In genomic region chr12:513446-513845, GRCh38 we compare ENCODE assay signal across 26 cellular contexts.
"Had no signal": no experiment of that assay in that cellular context is flagged by ENCODE, and none has a peak within 500 bp of the region (broad histone marks: within the 10 kb centered on the region; RNA-seq: fewer than 3 reads in every experiment).

No MANE protein-coding gene starts in this region.

- H3K9ac ChIP-seq: SK-N-SH had no signal

- H3K4me2 ChIP-seq: SK-N-SH had no signal

- H3K27ac ChIP-seq: cardiac muscle cell, coronary artery, dorsolateral prefrontal cortex, ovary, psoas muscle, tibial nerve, WERI-Rb-1 had no signal

- H3K9me3 ChIP-seq: ovary, psoas muscle, SK-N-SH, tibial nerve had no signal

- H3K36me3 ChIP-seq: cardiac muscle cell, ovary, tibial nerve, WERI-Rb-1 had no signal

- H3K27me3 ChIP-seq: cardiac muscle cell, dorsolateral prefrontal cortex, ovary, tibial nerve had no signal

- DNase-seq: activated CD4-positive, alpha-beta memory T cell treated with anti-CD3 and anti-CD28 coated beads, Interleukin-2, amount 10 ng/mL, durations not matched to agents 7 days and 5 days; activated CD4-positive, alpha-beta T cell treated with anti-CD3 and anti-CD28 coated beads for 48 hours; activated effector memory CD4-positive, alpha-beta T cell treated with Interleukin-2 at 50 U/mL for 16 hours; activated naive CD4-positive, alpha-beta T cell treated with Interleukin-2 at 50 U/mL for 16 hours; anterior cingulate cortex; dorsolateral prefrontal cortex; effector memory CD4-positive, alpha-beta T cell; foreskin fibroblast; head of caudate nucleus; mammary epithelial cell; naive B cell; nephron progenitor cell; ovary; psoas muscle; SK-N-SH; stimulated activated CD4-positive, alpha-beta T cell treated with anti-CD3 and anti-CD28 coated beads, Interleukin-15, amount 100 ng/mL, for 24 hours; stimulated activated CD4-positive, alpha-beta T cell treated with anti-CD3 and anti-CD28 coated beads, Interleukin-2, amount 100 ng/mL, for 24 hours; stimulated activated naive CD4-positive, alpha-beta T cell; SW 1271; T1000; WERI-Rb-1 had no signal

- H3K4me1 ChIP-seq: psoas muscle had no signal

- ATAC-seq: activated CD4-positive, CD25-positive, alpha-beta regulatory T cell treated with anti-CD3 and anti-CD28 coated beads, Interleukin-2, amount 50 U/mL, for 24 hours; esophagus mucosa; psoas muscle had no signal

- H3K4me3 ChIP-seq: cardiac muscle cell, coronary artery, dorsolateral prefrontal cortex, ovary, psoas muscle, tibial nerve had no signal
